ENCODE assay signal across 12 cellular contexts in the genomic region with DNA sequence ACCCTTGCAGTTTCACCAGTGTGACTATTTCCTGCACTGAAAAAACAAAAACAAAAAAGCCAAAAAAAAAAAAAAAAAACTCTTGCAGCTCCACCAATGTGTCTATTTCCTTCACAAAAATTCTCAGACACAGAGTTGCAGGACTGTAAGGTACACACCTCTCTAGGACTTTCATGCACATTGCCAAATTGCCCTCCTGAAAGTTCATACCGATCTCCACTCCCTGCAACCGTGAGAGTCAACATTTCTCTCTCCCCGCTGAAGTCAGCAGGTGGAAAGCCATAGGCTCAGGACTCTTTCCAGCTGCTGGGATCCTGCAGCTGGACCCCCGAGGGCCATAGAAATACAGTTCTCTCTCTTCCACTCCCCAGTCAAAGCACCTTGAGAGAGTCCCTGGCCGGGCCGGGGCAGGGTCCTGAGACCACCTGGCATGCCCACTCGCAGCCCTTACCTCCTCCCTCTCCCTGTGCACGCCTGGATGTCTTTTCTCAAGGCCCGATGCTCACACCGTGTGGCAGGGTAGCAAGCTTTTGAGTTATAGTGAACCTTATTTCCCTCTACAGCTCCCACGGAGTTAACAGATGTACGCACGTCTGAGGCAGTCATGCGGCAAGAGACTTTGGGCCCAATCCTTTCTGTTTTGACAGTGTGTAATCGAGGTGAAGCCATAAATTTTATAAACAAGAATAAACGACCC.
"Had no signal": no experiment of that assay in that cellular context is flagged by ENCODE, and none has a peak within 500 bp of the region (broad histone marks: within the 10 kb centered on the region; RNA-seq: fewer than 3 reads in every experiment).

No MANE protein-coding gene starts in this region.

- H3K27ac Mint-ChIP-seq: activated CD8-positive, alpha-beta T cell treated with anti-CD3 and anti-CD28 coated beads for 36 hours; activated naive CD8-positive, alpha-beta T cell treated with anti-CD3 and anti-CD28 coated beads, Interleukin-2, amount 50 U/mL, for 24 hours; activated T-cell treated with anti-CD3 and anti-CD28 coated beads, Interleukin-2, amount 50 U/mL, for 72 hours had no signal

- ATAC-seq: activated CD4-positive, CD25-positive, alpha-beta regulatory T cell treated with anti-CD3 and anti-CD28 coated beads, Interleukin-2, amount 50 U/mL, for 24 hours; activated CD8-positive, alpha-beta T cell treated with anti-CD3 and anti-CD28 coated beads for 36 hours; activated naive CD8-positive, alpha-beta T cell treated with anti-CD3 and anti-CD28 coated beads, Interleukin-2, amount 50 U/mL, for 24 hours; activated T-cell treated with anti-CD3 and anti-CD28 coated beads, Interleukin-2, amount 50 U/mL, for 72 hours; heart left ventricle; left ventricle myocardium superior had no signal

- DNase-seq: activated CD8-positive, alpha-beta memory T cell treated with anti-CD3 and anti-CD28 coated beads, Interleukin-2, amount 50 U/mL, for 4 hours; activated CD8-positive, alpha-beta T cell treated with anti-CD3 and anti-CD28 coated beads for 36 hours; activated naive CD8-positive, alpha-beta T cell treated with anti-CD3 and anti-CD28 coated beads, Interleukin-2, amount 50 U/mL, for 24 hours; activated T-cell treated with anti-CD3 and anti-CD28 coated beads, Interleukin-2, amount 50 U/mL, for 72 hours; effector CD4-positive, alpha-beta T cell; foreskin melanocyte; left ventricle myocardium superior; mesendoderm; small intestine; uterus had no signal

- H3K4me3 Mint-ChIP-seq: activated CD8-positive, alpha-beta T cell treated with anti-CD3 and anti-CD28 coated beads for 36 hours; activated naive CD8-positive, alpha-beta T cell treated with anti-CD3 and anti-CD28 coated beads, Interleukin-2, amount 50 U/mL, for 24 hours; activated T-cell treated with anti-CD3 and anti-CD28 coated beads, Interleukin-2, amount 50 U/mL, for 72 hours had no signal

- H3K9me3 Mint-ChIP-seq: activated CD8-positive, alpha-beta T cell treated with anti-CD3 and anti-CD28 coated beads for 36 hours; activated naive CD8-positive, alpha-beta T cell treated with anti-CD3 and anti-CD28 coated beads, Interleukin-2, amount 50 U/mL, for 24 hours; activated T-cell treated with anti-CD3 and anti-CD28 coated beads, Interleukin-2, amount 50 U/mL, for 72 hours had no signal
